In the genomic region with DNA sequence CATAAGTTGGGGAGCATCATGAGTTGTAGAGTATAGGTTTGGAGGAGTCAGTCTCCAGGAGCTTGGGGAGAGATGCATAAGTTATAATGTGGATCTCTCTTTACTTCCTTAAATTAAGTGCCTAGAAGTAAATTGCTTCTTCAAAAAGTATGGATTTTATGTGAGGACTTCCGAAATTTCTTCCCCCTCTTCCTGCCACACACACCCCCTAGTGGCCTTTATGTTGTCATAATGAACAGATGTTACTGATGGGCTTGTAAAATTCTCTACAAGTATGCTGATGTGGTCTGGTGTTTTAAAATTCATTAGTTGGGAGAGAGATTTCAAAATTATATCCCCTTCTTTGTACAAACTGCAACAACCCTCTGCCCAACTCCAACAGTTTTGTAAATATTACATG, we compare ENCODE assay signal across 9 cellular contexts. TPM values are rescaled to one million over a fixed set of nuclear protein-coding genes. Genes with fewer than 3 reads are reported as not detected.
A peak's percentile ranks its signal among the peaks of the same experiment; 100 is the strongest.
DNase-seq lines count a peak whose midpoint lies in the region; ATAC-seq, FAIRE-seq and TF ChIP-seq lines count a peak whose summit lies in the region.
"Had no signal": no experiment of that assay in that cellular context is flagged by ENCODE, and none has a peak within 500 bp of the region (broad histone marks: within the 10 kb centered on the region; RNA-seq: fewer than 3 reads in every experiment).

No MANE protein-coding gene starts in this region.

- no peak for TF ChIP-seq EP300 in HepG2 (IDR thresholded peaks at IDR 0.05; ENCODE audit: low read depth in 2 of 2, low read length in 2 of 2)
- no peak for TF ChIP-seq EP300 in HepG2 (CRISPR knock-in tag; IDR thresholded peaks at IDR 0.05; ENCODE audit: borderline replicate concordance)

- H3K36me3 Mint-ChIP-seq in CD8-positive, alpha-beta T cell: peaks cover 13% of the 10 kb centered on the region

- peak overlapping the region; percentile 75 for H2AFZ ChIP-seq in KMS-11 (ENCODE audit: low read depth)
- peak overlapping the region; percentile 97 for H2AFZ ChIP-seq in HepG2 (ENCODE audit: low read length)

- H3K4me3 Mint-ChIP-seq in CD8-positive, alpha-beta T cell: no peak overlapping the region
- H3K4me3 Mint-ChIP-seq: activated T-cell treated with anti-CD3 and anti-CD28 coated beads, Interleukin-2, amount 50 U/mL, for 24 hours had no signal

- H3K9ac ChIP-seq in KMS-11 (no peak overlapping the region), adipocyte (ENCODE audit: low read length) (no peak overlapping the region), HepG2 (ENCODE audit: insufficient read depth, low read depth, low read length) (peak overlapping the region; percentile 58)

- no peak overlapping the region for H3K27ac ChIP-seq in CD8-positive, alpha-beta T cell (ENCODE audit: low read depth, low read length)
- H3K27ac ChIP-seq in KMS-11 (no peak overlapping the region), HepG2 (ENCODE audit: extremely low read length, insufficient read depth, low read length) (no peak overlapping the region)

- ATAC-seq in CD8-positive, alpha-beta T cell: no peak
- ATAC-seq in HepG2 (peak; percentile 20; the same call in 1 of the 3 replicates), HG03520 (IDR thresholded peaks at IDR 0.05; ENCODE audit: unreplicated experiment) (no peak)

- no peaks in the 10 kb centered on the region for H3K27me3 Mint-ChIP-seq in CD8-positive, alpha-beta T cell (ENCODE audit: low read depth)
- H3K27me3 Mint-ChIP-seq: activated T-cell treated with anti-CD3 and anti-CD28 coated beads, Interleukin-2, amount 50 U/mL, for 24 hours had no signal

- no peak for DNase-seq in CD8-positive, alpha-beta T cell
- peak; percentile 70 for DNase-seq in adipocyte (ENCODE audit: low read depth)
- DNase-seq in HepG2 (ENCODE audit: low spot score): peak; percentile 30
- no peak for DNase-seq in activated naive CD4-positive, alpha-beta T cell treated with anti-CD3 and anti-CD28 coated beads, Interleukin-2, amount 50 U/mL, for 16 hours
- DNase-seq in NCI-H1436 (lab: John Stamatoyannopoulos, UW): no peak
- no peak for DNase-seq in stimulated activated CD4-positive, alpha-beta T cell treated with anti-CD3 and anti-CD28 coated beads, Interleukin-4, amount 100 ng/mL, for 24 hours
- DNase-seq: activated T-cell treated with anti-CD3 and anti-CD28 coated beads, Interleukin-2, amount 50 U/mL, for 24 hours had no signal

- CTCF ChIA-PET in CD8-positive, alpha-beta T cell (lab: Charles Lee): no interaction called here
- CTCF ChIA-PET in HepG2 (lab: Yijun Ruan, JAX; ENCODE audit: low intra/inter-chr PET ratio, low total read pairs): no interaction called here

- H3K4me2 ChIP-seq in KMS-11: peak overlapping the region; percentile 12; the same call in 1 of the 2 replicates
- peak overlapping the region; percentile 80 for H3K4me2 ChIP-seq in HepG2 (ENCODE audit: low read depth, low read length)

- BruUV-seq in HepG2 (replicated peaks; lab: Mats Ljungman, UMichigan): no TSS peak

- POLR2A ChIA-PET in CD8-positive, alpha-beta T cell (lab: Charles Lee): no interaction called here
- POLR2A ChIA-PET in HepG2 (lab: Yijun Ruan, JAX): no interaction called here

- TF ChIP-seq RAD21 in HepG2 (CRISPR knock-in tag; IDR thresholded peaks at IDR 0.05): no peak

- H3K4me3 ChIP-seq in CD8-positive, alpha-beta T cell (ENCODE audit: low read depth, low read length): no peak overlapping the region
- H3K4me3 ChIP-seq in KMS-11 (IDR thresholded peaks at IDR 0.05; ENCODE audit: insufficient read depth, low read depth, low read length) (no peak overlapping the region), adipocyte (ENCODE audit: low read length) (no peak overlapping the region), HepG2 (replicated peaks in 1 of 3; ENCODE audit: insufficient read depth in 1 of 3, low read depth in 2 of 3, low read length in 3 of 3) (peak overlapping the region; percentile 55 to 65 (median 56); a peak in 5 of 6 replicates)

- H3K4me1 ChIP-seq in CD8-positive, alpha-beta T cell (ENCODE audit: insufficient read depth, low read length): peaks cover 15% of the 10 kb centered on the region
- H3K4me1 ChIP-seq in KMS-11 (ENCODE audit: low read depth, poor library complexity, severe bottlenecking) (peaks cover 20% of the 10 kb centered on the region), adipocyte (ENCODE audit: control insufficient read depth, insufficient read depth, low read length) (peaks cover 8% of the 10 kb centered on the region), HepG2 (ENCODE audit: insufficient read depth, low read length) (peaks cover 37% of the 10 kb centered on the region)

- H3K79me2 ChIP-seq in KMS-11 (ENCODE audit: insufficient read depth, low read depth) (peaks cover 25% of the 10 kb centered on the region), HepG2 (ENCODE audit: insufficient read depth, low read length) (peaks cover 26% of the 10 kb centered on the region)

- H3K9me3 ChIP-seq in CD8-positive, alpha-beta T cell (ENCODE audit: low read length): no peaks in the 10 kb centered on the region
- H3K9me3 ChIP-seq in adipocyte (ENCODE audit: control insufficient read depth, low read length) (no peaks in the 10 kb centered on the region), HepG2 (ENCODE audit: low read length) (no peaks in the 10 kb centered on the region)

- no peak overlapping the region for H3K27ac Mint-ChIP-seq in CD8-positive, alpha-beta T cell
- H3K27ac Mint-ChIP-seq: activated T-cell treated with anti-CD3 and anti-CD28 coated beads, Interleukin-2, amount 50 U/mL, for 24 hours had no signal

- H3K9me3 Mint-ChIP-seq in CD8-positive, alpha-beta T cell: no peaks in the 10 kb centered on the region
- H3K9me3 Mint-ChIP-seq: activated T-cell treated with anti-CD3 and anti-CD28 coated beads, Interleukin-2, amount 50 U/mL, for 24 hours had no signal

- intact Hi-C loops in CD8-positive, alpha-beta T cell (cut with DNase I, micrococcal nuclease): loop anchor here (5.0 to 10.0 kb wide), 4 partner anchors 138 to 772 kb away; a partner anchor contains a TSS
- intact Hi-C loops in HepG2 (cut with micrococcal nuclease; ENCODE audit: unreplicated experiment): loop anchor here (1.0 kb wide), 1 partner anchor 144 kb away; no protein-coding TSS in a partner anchor

- in situ Hi-C loops in HepG2 (cut with HindIII; ENCODE audit: extremely low pct_ligation_motif_present, low pct_unique_long_range_greater_than_20kb): no loop called here

- TF ChIP-seq CTCF in CD8-positive, alpha-beta T cell (IDR thresholded peaks at IDR 0.05): peak; percentile 18
- TF ChIP-seq CTCF in KMS-11 (conservative IDR thresholded peaks at IDR 0.05; ENCODE audit: low read depth, low read length): peak; percentile 69
- TF ChIP-seq CTCF in HepG2 (CRISPR knock-in tag; IDR thresholded peaks at IDR 0.05): peak; percentile 51

- H3K4me1 Mint-ChIP-seq in CD8-positive, alpha-beta T cell (ENCODE audit: low read depth): peaks cover 29% of the 10 kb centered on the region

- H3K27me3 ChIP-seq in CD8-positive, alpha-beta T cell (ENCODE audit: insufficient read depth, low read length): no peaks in the 10 kb centered on the region
- H3K27me3 ChIP-seq in KMS-11 (ENCODE audit: insufficient read depth, low read depth) (no peaks in the 10 kb centered on the region), adipocyte (replicated peaks; ENCODE audit: control insufficient read depth, insufficient read depth, low read length) (no peaks in the 10 kb centered on the region), HepG2 (ENCODE audit: control insufficient read depth in 1 of 2, insufficient read depth in 2 of 2, low read length in 2 of 2) (no peaks in the 10 kb centered on the region; a peak in 1 of 5 replicates)

- no peaks in the 10 kb centered on the region for H3K36me3 ChIP-seq in CD8-positive, alpha-beta T cell (ENCODE audit: insufficient read depth, low read length)
- H3K36me3 ChIP-seq in KMS-11 (ENCODE audit: insufficient read depth): no peaks in the 10 kb centered on the region
- H3K36me3 ChIP-seq in adipocyte (ENCODE audit: control insufficient read depth, insufficient read depth, low read length, severe bottlenecking): no peaks in the 10 kb centered on the region
- no peaks in the 10 kb centered on the region; a peak in 1 of 5 replicates for H3K36me3 ChIP-seq in HepG2 (replicated peaks in 1 of 2; ENCODE audit: control insufficient read depth in 1 of 2, insufficient read depth in 2 of 2, low read length in 2 of 2)

- WGBS in HepG2 (ENCODE audit: low lambda C conversion rate): 38% methylated on average over 1 of the region's 1 CpG

- no peaks in the 10 kb centered on the region for H4K20me1 ChIP-seq in KMS-11 (ENCODE audit: insufficient read depth)
- peaks cover 17% of the 10 kb centered on the region; the same call in 1 of the 2 replicates for H4K20me1 ChIP-seq in HepG2 (ENCODE audit: insufficient read depth, low read length)

- FAIRE-seq in HepG2 (lab: Jason Lieb, UNC): peak; percentile 39

- no peak for TF ChIP-seq POLR2A in HepG2 (IDR thresholded peaks at IDR 0.05; ENCODE audit: insufficient read depth in 1 of 2, low read depth in 2 of 2, low read length in 2 of 2)

TF ChIP-seq in HepG2, 621 proteins besides CTCF, POLR2A, EP300 and RAD21 (continues in another document):
- TF ChIP-seq ZNF567 (CRISPR knock-in tag; IDR thresholded peaks at IDR 0.05; ENCODE audit: borderline replicate concordance): no peak
- TF ChIP-seq MIER3 (CRISPR knock-in tag; IDR thresholded peaks at IDR 0.05; ENCODE audit: borderline replicate concordance): no peak

RNA-seq across cellular contexts. Expression of a gene that starts 2.3 kb away (rescaled TPM):
- total RNA-seq in CD8-positive, alpha-beta T cell: 10 to 100 TPM; 68.8 to 70.2 TPM
- total RNA-seq in HepG2 (2016; rRNA removed; fragmentation: Illumina TruSeq; extraction: Trizol): 44.9 and 68.5 TPM in 2 replicates
- 4.9 and 5.0 TPM in 2 replicates for total RNA-seq in HepG2 (2016; cell fraction: cytosol; rRNA removed; fragmentation: Illumina TruSeq; extraction: Trizol; ENCODE audit: low read depth)
- 43.6 and 68.0 TPM in 2 replicates for total RNA-seq in HepG2 (2016; cell fraction: insoluble cytoplasmic fraction; rRNA removed; fragmentation: Illumina TruSeq; extraction: Trizol)
- total RNA-seq in HepG2 (2016; cell fraction: membrane; rRNA removed; fragmentation: Illumina TruSeq; extraction: Trizol): 12.1 and 16.2 TPM in 2 replicates
- total RNA-seq in HepG2 (2016; cell fraction: nucleus; rRNA removed; fragmentation: Illumina TruSeq; extraction: Trizol): 34.2 and 35.0 TPM in 2 replicates
- polyA plus RNA-seq in HepG2 (2011; rRNA removed): 10.0 and 11.6 TPM in 2 replicates
- polyA plus RNA-seq in HepG2 (2011; cell fraction: cytosol; rRNA removed): 2.8 and 6.4 TPM in 2 replicates
- 6.9 and 9.3 TPM in 2 replicates for polyA plus RNA-seq in HepG2 (2011; cell fraction: nucleus; rRNA removed)
- 14.8 and 14.9 TPM in 2 replicates for polyA plus RNA-seq in HepG2 (2012)
- polyA plus RNA-seq in HepG2 (2016; cell fraction: cytosol; fragmentation: Illumina TruSeq; extraction: Trizol; ENCODE audit: low read depth): 1.0 and 1.2 TPM in 2 replicates
- 43.0 and 45.1 TPM in 2 replicates for polyA plus RNA-seq in HepG2 (2016; cell fraction: insoluble cytoplasmic fraction; fragmentation: Illumina TruSeq; extraction: Trizol; ENCODE audit: low read depth)
- 2.0 and 3.0 TPM in 2 replicates for polyA plus RNA-seq in HepG2 (2016; cell fraction: membrane; fragmentation: Illumina TruSeq; extraction: Trizol; ENCODE audit: low read depth)
- polyA plus RNA-seq in HepG2 (2016; cell fraction: nucleus; fragmentation: Illumina TruSeq; extraction: Trizol; ENCODE audit: insufficient read depth, low read depth): 28.7 and 29.3 TPM in 2 replicates
- polyA minus RNA-seq in HepG2 (2011; rRNA and poly(A)+ RNA removed; ENCODE audit: low replicate concordance): 1.3 and 6.3 TPM in 2 replicates
- 8.9 and 9.8 TPM in 2 replicates for polyA minus RNA-seq in HepG2 (2011; cell fraction: cytosol; rRNA and poly(A)+ RNA removed)
- 28.7 and 36.2 TPM in 2 replicates for polyA minus RNA-seq in HepG2 (2011; cell fraction: nucleus; rRNA and poly(A)+ RNA removed)

Comparison
In these comparisons a context has a peak if more than half of its experiments do, and no peak if none do; other contexts are left out.
1. DNase-seq: peak in adipocyte (single experiment) and HepG2 (single experiment); none in CD8-positive, alpha-beta T cell (0 of 7), activated naive CD4-positive, alpha-beta T cell treated with anti-CD3 and anti-CD28 coated beads, Interleukin-2, amount 50 U/mL, for 16 hours (single experiment), NCI-H1436 (single experiment) and stimulated activated CD4-positive, alpha-beta T cell treated with anti-CD3 and anti-CD28 coated beads, Interleukin-4, amount 100 ng/mL, for 24 hours (single experiment).
2. H3K4me3 ChIP-seq: peak in HepG2 (3 of 3); none in CD8-positive, alpha-beta T cell (single experiment), KMS-11 (single experiment) and adipocyte (single experiment).
3. CTCF ChIP-seq: peak in every context shown above with its lines; median percentile 69 in KMS-11; 51 in HepG2; 18 in CD8-positive, alpha-beta T cell.